ENCODE assay signal across 10 cellular contexts in the genomic region with DNA sequence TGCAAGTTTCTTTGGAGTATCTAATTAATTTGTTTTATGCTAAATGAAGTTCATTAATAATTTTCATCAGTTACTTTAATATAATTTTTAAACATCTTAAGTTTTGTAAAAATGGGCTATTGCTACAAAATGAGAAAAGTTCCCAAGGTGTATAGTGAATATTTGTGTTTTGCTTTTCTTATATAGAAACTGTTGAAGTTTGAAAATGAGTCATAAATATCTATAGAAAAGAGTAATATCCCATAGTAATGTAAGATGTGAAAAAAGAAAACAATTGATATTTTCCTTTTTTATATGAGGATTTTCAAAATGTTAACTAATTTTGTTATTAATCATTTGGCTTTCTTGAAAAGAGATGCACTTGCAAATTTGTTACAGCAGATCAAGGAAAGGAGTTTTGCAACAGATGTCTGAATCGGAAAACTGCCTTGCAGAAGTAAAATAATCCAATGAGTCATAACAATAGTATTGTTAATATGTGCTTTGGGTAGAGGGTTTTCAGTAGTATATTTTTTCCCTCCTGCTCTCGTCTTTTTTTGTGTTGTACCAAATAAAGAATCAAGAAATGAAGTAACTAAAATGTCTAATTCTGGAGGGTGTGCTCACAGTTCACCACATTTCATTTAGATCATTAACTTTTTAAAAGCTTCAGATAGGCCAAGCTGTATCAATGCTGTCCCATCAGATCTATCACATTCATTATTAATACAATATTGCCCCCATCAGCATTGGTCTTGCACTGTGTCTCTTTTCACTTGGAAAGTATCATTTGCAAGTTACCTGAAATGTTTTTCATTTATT. TPM values are rescaled to one million over a fixed set of nuclear protein-coding genes. Genes with fewer than 3 reads are reported as not detected.
DNase-seq lines count a peak whose midpoint lies in the region; ATAC-seq lines count a peak whose summit lies in the region.
"Had no signal": no experiment of that assay in that cellular context is flagged by ENCODE, and none has a peak within 500 bp of the region (broad histone marks: within the 10 kb centered on the region; RNA-seq: fewer than 3 reads in every experiment).

No MANE protein-coding gene starts in this region.

- H3K27me3 ChIP-seq in adipocyte (replicated peaks; ENCODE audit: control insufficient read depth, insufficient read depth, low read length): no peaks in the 10 kb centered on the region
- no peaks in the 10 kb centered on the region for H3K27me3 ChIP-seq in aorta (ENCODE audit: control insufficient read depth in 1 of 2, insufficient read depth in 2 of 2, low read length in 1 of 2)

- DNase-seq in ACHN: peak; percentile 42
- DNase-seq in adipocyte (ENCODE audit: low read depth): peak; percentile 79
- DNase-seq in NCI-H446 treated with DMSO at 0.1 percent for 48 hours (lab: John Stamatoyannopoulos, UW): no peak
- DNase-seq in OCI-M2 (lab: John Stamatoyannopoulos, UW; ENCODE audit: unreplicated experiment): no peak
- DNase-seq in aorta: no peak
- no peak for DNase-seq in NCI-H345 (lab: John Stamatoyannopoulos, UW)
- DNase-seq: NCI-H510A treated with DMSO at 0.1 percent for 48 hours had no signal

- peak overlapping the region; percentile 39 for H3K9ac ChIP-seq in adipocyte (ENCODE audit: low read length)

- H3K4me1 ChIP-seq in adipocyte (ENCODE audit: control insufficient read depth, insufficient read depth, low read length): peaks cover 12% of the 10 kb centered on the region
- H3K4me1 ChIP-seq in aorta (ENCODE audit: control insufficient read depth in 1 of 2, insufficient read depth in 2 of 2, low read length in 2 of 2): peaks cover 0 to 3% of the 10 kb centered on the region in 2 donors

- in situ Hi-C loops in ACHN (cut with HindIII; ENCODE audit: low pct_ligation_motif_present, low pct_unique_long_range_greater_than_20kb, low sequenced_read_pairs): no loop called here

- no peak overlapping the region for H3K27ac ChIP-seq in aorta (ENCODE audit: low read depth in 1 of 2, low read length in 2 of 2)

- peak overlapping the region; percentile 32 for H3K4me3 ChIP-seq in adipocyte (ENCODE audit: low read length)
- H3K4me3 ChIP-seq in aorta (ENCODE audit: low read length in 2 of 2): no peak overlapping the region
- H3K4me3 ChIP-seq: lung had no signal

- no peaks in the 10 kb centered on the region for H3K9me3 ChIP-seq in adipocyte (ENCODE audit: control insufficient read depth, low read length)
- H3K9me3 ChIP-seq in aorta (ENCODE audit: control insufficient read depth, low read length): no peaks in the 10 kb centered on the region

- intact Hi-C loops in aorta (cut with DNase I): no loop called here

- 4% methylated on average over 2 of the region's 2 CpGs for WGBS in aorta, 2 donors

- ATAC-seq in GM19324 (IDR thresholded peaks at IDR 0.05; ENCODE audit: low FRiP score, unreplicated experiment): peak; percentile 70
- ATAC-seq in HG03025 (IDR thresholded peaks at IDR 0.05; ENCODE audit: low FRiP score, unreplicated experiment): peak; percentile 58
- no peak for ATAC-seq in aorta (ENCODE audit: low FRiP score)

- no peaks in the 10 kb centered on the region for H3K36me3 ChIP-seq in adipocyte (ENCODE audit: control insufficient read depth, insufficient read depth, low read length, severe bottlenecking)
- H3K36me3 ChIP-seq in aorta (ENCODE audit: control insufficient read depth in 1 of 2, insufficient read depth in 2 of 2, low read length in 1 of 2): peaks cover 0 to 2% of the 10 kb centered on the region in 2 donors

RNA-seq across cellular contexts. Expression of a gene that starts 15.5 kb away (rescaled TPM):
- 1 to 10 TPM; 7.1 to 8.1 TPM for total RNA-seq in aorta
- 1 to 10 TPM; 3.4 to 3.5 TPM for polyA plus RNA-seq in aorta

RNA-seq across cellular contexts. Expression of a gene that starts 30.2 kb away (rescaled TPM):
- 10 to 100 TPM; 14.1 to 17.0 TPM for total RNA-seq in aorta
- polyA plus RNA-seq in aorta: 1 to 10 TPM; 7.1 to 7.3 TPM

RNA-seq across cellular contexts. Expression of a gene that starts 55.8 kb away (rescaled TPM):
- total RNA-seq in aorta: 100 to 1,000 TPM; 192 to 207 TPM
- 10 to 100 TPM; 73.0 to 75.8 TPM for polyA plus RNA-seq in aorta

Comparison
In these comparisons a context has a peak if more than half of its experiments do, and no peak if none do; other contexts are left out.
1. DNase-seq: peak in ACHN (single experiment) and adipocyte (single experiment); none in NCI-H446 treated with DMSO at 0.1 percent for 48 hours (single experiment), OCI-M2 (single experiment), aorta (0 of 2) and NCI-H345 (single experiment).